ENCODE assay signal across 26 cellular contexts in genomic region chrX:3384330-3384729, GRCh38. TPM values are rescaled to one million over a fixed set of nuclear protein-coding genes. Genes with fewer than 3 reads are reported as not detected.
DNase-seq lines count a peak whose midpoint lies in the region; ATAC-seq, FAIRE-seq and TF ChIP-seq lines count a peak whose summit lies in the region.
"Had no signal": no experiment of that assay in that cellular context is flagged by ENCODE, and none has a peak within 500 bp of the region (broad histone marks: within the 10 kb centered on the region; RNA-seq: fewer than 3 reads in every experiment).

No MANE protein-coding gene starts in this region.

- no peak for ATAC-seq in GM21526 (IDR thresholded peaks at IDR 0.05; ENCODE audit: low FRiP score, unreplicated experiment)
- ATAC-seq: A549; activated naive CD8-positive, alpha-beta T cell treated with anti-CD3 and anti-CD28 coated beads, Interleukin-2, amount 50 U/mL, for 24 hours; activated T-helper 17 cell treated with anti-CD3 and anti-CD28 coated beads, Interleukin-2, amount 50 U/mL, for 72 hours; left colon; stimulated activated effector memory CD8-positive, alpha-beta T cell treated with anti-CD3 and anti-CD28 coated beads, Interleukin-12 subunit alpha, Interleukin-12 subunit beta, amount 100 ng/mL, for 72 hours had no signal

- no peak for TF ChIP-seq CTCF in keratinocyte (optimal IDR thresholded peaks at IDR 0.05 in 1 of 3, IDR thresholded peaks at IDR 0.05 in 1 of 3, conservative IDR thresholded peaks at IDR 0.05 in 1 of 3; ENCODE audit: extremely low read depth in 1 of 3, insufficient read depth in 2 of 3, low read length in 3 of 3)

- H3K27me3 ChIP-seq in keratinocyte (ENCODE audit: control insufficient read depth, extremely low read depth, insufficient read depth, low read length) = no peaks in the 10 kb centered on the region
- H3K27me3 ChIP-seq: neural progenitor cell had no signal

- H3K9me1 ChIP-seq in keratinocyte (ENCODE audit: control insufficient read depth, extremely low read depth, insufficient read depth, low read length) = no peaks in the 10 kb centered on the region

- H3K4me3 ChIP-seq in keratinocyte (ENCODE audit: control insufficient read depth in 2 of 3, extremely low read depth in 1 of 3, insufficient read depth in 2 of 3, low read depth in 1 of 3, low read length in 3 of 3) = no peak overlapping the region
- H3K4me3 ChIP-seq: A549, neural progenitor cell had no signal

- no peaks in the 10 kb centered on the region for H4K20me1 ChIP-seq in keratinocyte (ENCODE audit: control insufficient read depth, extremely low read depth, insufficient read depth, low read length)

- DNase-seq in ACHN = peak; percentile 80
- DNase-seq in HS-27A (ENCODE audit: low read depth) = peak; percentile 2
- peak; percentile 7 for DNase-seq in amniotic epithelial cell (ENCODE audit: low read depth)
- DNase-seq in keratinocyte (ENCODE audit: low read depth, low spot score) = peak; percentile 42
- DNase-seq in RPMI8226 = no peak
- no peak for DNase-seq in AML-193 (lab: John Stamatoyannopoulos, UW)
- DNase-seq in foreskin melanocyte = no peak
- DNase-seq: activated B cell treated with CpG ODN at 0.5 μM for 24 hours; activated CD8-positive, alpha-beta memory T cell treated with anti-CD3 and anti-CD28 coated beads for 24 hours; activated naive CD8-positive, alpha-beta T cell treated with anti-CD3 and anti-CD28 coated beads, Interleukin-2, amount 50 U/mL, for 24 hours; CD4-positive, CD25-positive, alpha-beta regulatory T cell; cerebellar nuclear complex; DMS53; H9; hypothalamus; IMR-90; left colon; NCI-H2029 treated with DMSO at 0.1 percent for 48 hours; NCI-H510A; SHP77 treated with DMSO at 0.1 percent for 48 hours; T-helper 2 cell had no signal

- H3K9ac ChIP-seq in keratinocyte (ENCODE audit: control insufficient read depth, extremely low read depth, insufficient read depth, low read length) = no peak overlapping the region
- H3K9ac ChIP-seq: neural progenitor cell had no signal

- H3K9me3 ChIP-seq in keratinocyte (ENCODE audit: control insufficient read depth, low read depth, low read length) = no peaks in the 10 kb centered on the region
- H3K9me3 ChIP-seq: A549 had no signal

- no peak overlapping the region for H2AFZ ChIP-seq in keratinocyte (ENCODE audit: control insufficient read depth, low read length)
- H2AFZ ChIP-seq: neural progenitor cell had no signal

- no peak overlapping the region for H3K27ac ChIP-seq in keratinocyte (ENCODE audit: control insufficient read depth, insufficient read depth, low read length)
- H3K27ac ChIP-seq: A549, neural progenitor cell had no signal

- no peaks in the 10 kb centered on the region for H3K79me2 ChIP-seq in keratinocyte (ENCODE audit: control insufficient read depth, insufficient read depth, low read length)

- in situ Hi-C loops in ACHN (cut with HindIII; ENCODE audit: low pct_ligation_motif_present, low pct_unique_long_range_greater_than_20kb, low sequenced_read_pairs) = no loop called here

- no peaks in the 10 kb centered on the region for H3K36me3 ChIP-seq in keratinocyte (ENCODE audit: control insufficient read depth in 2 of 2, extremely low read depth in 1 of 2, insufficient read depth in 2 of 2, low read length in 2 of 2)
- H3K36me3 ChIP-seq: neural progenitor cell had no signal

- dilution Hi-C loops in keratinocyte (cut with MboI; ENCODE audit: extremely low pct_ligation_motif_present, low sequenced_read_pairs) = no loop called here

- H3K4me2 ChIP-seq in keratinocyte (ENCODE audit: control insufficient read depth, extremely low read depth, insufficient read depth, low read depth, low read length) = peak overlapping the region; percentile 51
- H3K4me2 ChIP-seq: A549, neural progenitor cell had no signal

- peaks cover 8% of the 10 kb centered on the region for H3K4me1 ChIP-seq in keratinocyte (ENCODE audit: control insufficient read depth, extremely low read depth, insufficient read depth, low read length)
- H3K4me1 ChIP-seq: A549, neural progenitor cell had no signal

- peak; percentile 76 for FAIRE-seq in keratinocyte (lab: Jason Lieb, UNC)

RNA-seq across cellular contexts. Expression of gene MXRA5, which starts 37.9 kb away (rescaled TPM):
- 6.5 to 12.9 TPM (median 7.0 TPM) in 3 replicates for polyA plus RNA-seq in keratinocyte
- 6.1 TPM for polyA plus RNA-seq in keratinocyte (2011; ENCODE audit: low read depth)
- polyA plus RNA-seq in keratinocyte (2011; cell fraction: cytosol; rRNA removed) = 2.4 and 3.2 TPM in 2 replicates
- 30.0 and 30.7 TPM in 2 replicates for polyA plus RNA-seq in keratinocyte (2011; cell fraction: nucleus; rRNA removed)
- polyA plus RNA-seq in keratinocyte (2012; ENCODE audit: low replicate concordance) = 6.9 and 10.8 TPM in 2 replicates
- polyA minus RNA-seq in keratinocyte = 13.6 to 21.5 TPM (median 19.8 TPM) in 3 replicates
- polyA minus RNA-seq in keratinocyte (2011; cell fraction: cytosol; rRNA and poly(A)+ RNA removed) = 7.7 TPM
- polyA minus RNA-seq in keratinocyte (2011; cell fraction: nucleus; rRNA and poly(A)+ RNA removed) = 49.7 and 85.4 TPM in 2 replicates
- polyA plus RNA-seq: A549; CD4-positive, CD25-positive, alpha-beta regulatory T cell had no signal

Comparison
In these comparisons a context has a peak if more than half of its experiments do, and no peak if none do; other contexts are left out.
1. DNase-seq: peak in ACHN (single experiment), HS-27A (single experiment), amniotic epithelial cell (single experiment) and keratinocyte (single experiment); none in RPMI8226 (single experiment), AML-193 (0 of 2) and foreskin melanocyte (single experiment).